In the genomic region with DNA sequence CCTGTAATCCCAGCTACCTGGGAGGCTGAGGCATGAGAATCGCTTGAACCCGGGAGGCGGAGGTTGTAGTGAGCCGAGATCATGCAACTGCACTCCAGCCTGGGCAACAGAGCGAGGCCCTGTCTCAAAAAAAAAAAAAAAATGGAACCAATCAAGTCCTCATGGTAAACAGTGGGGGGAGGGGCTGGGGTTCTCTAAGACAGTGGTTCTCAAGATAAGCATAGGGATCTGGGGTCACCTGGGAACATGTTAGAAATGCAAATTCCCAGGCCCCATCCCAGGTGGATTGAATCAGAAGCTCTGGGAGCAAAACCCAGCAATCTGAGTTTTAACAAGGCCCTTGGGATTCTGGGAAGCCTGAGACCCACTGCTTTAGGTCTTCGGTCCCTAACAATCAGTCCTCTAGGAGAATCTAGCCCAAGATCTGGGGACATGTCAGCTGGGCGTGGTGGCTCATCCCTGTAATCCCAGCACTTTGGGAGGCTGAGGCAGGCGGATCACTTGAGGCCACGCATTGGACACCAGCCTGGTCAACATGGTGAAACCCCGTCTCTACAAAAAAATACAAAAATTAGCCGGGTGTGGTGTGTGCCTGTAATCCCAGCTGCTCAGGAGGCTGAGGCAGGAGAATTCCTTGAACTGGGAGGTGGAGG, we compare ENCODE assay signal across 8 cellular contexts. TPM values are rescaled to one million over a fixed set of nuclear protein-coding genes. Genes with fewer than 3 reads are reported as not detected.
DNase-seq lines count a peak whose midpoint lies in the region; ATAC-seq and TF ChIP-seq lines count a peak whose summit lies in the region.
"Not testable (repeated sequence)": the region's sequence is repeated elsewhere in the genome, so short reads cannot be mapped to it uniquely, and the experiment has no call there.

No MANE protein-coding gene starts in this region.

- peak in 2 of 10 donors; percentile 8 to 22 for DNase-seq in dorsolateral prefrontal cortex
- DNase-seq in right cardiac atrium; prostate gland (ENCODE audit: low spot score); suprapubic skin (ENCODE audit: low spot score in 2 of 2): not testable (repeated sequence)

- ATAC-seq in right cardiac atrium, result not testable (repeated sequence)

- H3K4me1 ChIP-seq in right cardiac atrium (ENCODE audit: control insufficient read depth, insufficient read depth, low read length) (peaks cover 30% of the 10 kb centered on the region), mucosa of stomach (ENCODE audit: control insufficient read depth, insufficient read depth, low read length) (peaks cover 95% of the 10 kb centered on the region), prostate gland (replicated peaks) (peaks cover 36% of the 10 kb centered on the region), suprapubic skin (peaks cover 100% of the 10 kb centered on the region)

- H3K27me3 Mint-ChIP-seq in IgD-negative memory B cell; activated naive CD4-positive, alpha-beta T cell treated with anti-CD3 and anti-CD28 coated beads, Interleukin-2, amount 50 U/mL, for 24 hours: not testable (repeated sequence)

- intact Hi-C loops in dorsolateral prefrontal cortex (cut with DNase I), result loop anchor here in 1 of 2 donors (1.0 kb wide), 1 partner anchor 9 kb away; the partner anchor contains the start of gene NR1D1
- intact Hi-C loops in right cardiac atrium (cut with DNase I), result loop anchor here in 1 of 4 donors (1.0 kb wide), 1 partner anchor 10 kb away; no protein-coding TSS in a partner anchor
- intact Hi-C loops in prostate gland (cut with DNase I), result not testable (repeated sequence)

- not testable (repeated sequence) for TF ChIP-seq CTCF in 22Rv1 (IDR thresholded peaks at IDR 0.05); dorsolateral prefrontal cortex (IDR thresholded peaks at IDR 0.05 in 54 of 56, conservative IDR thresholded peaks at IDR 0.05 in 2 of 56; ENCODE audit: low read depth in 1 of 56, partially characterized antibody in 56 of 56); prostate gland (IDR thresholded peaks at IDR 0.05); suprapubic skin (IDR thresholded peaks at IDR 0.05)

- TF ChIP-seq EP300 in suprapubic skin (IDR thresholded peaks at IDR 0.05), result not testable (repeated sequence)

- not testable (repeated sequence) for H3K4me3 Mint-ChIP-seq in IgD-negative memory B cell; activated naive CD4-positive, alpha-beta T cell treated with anti-CD3 and anti-CD28 coated beads, Interleukin-2, amount 50 U/mL, for 24 hours

- H3K36me3 ChIP-seq in mucosa of stomach (ENCODE audit: control insufficient read depth, insufficient read depth, low read length); prostate gland; suprapubic skin: not testable (repeated sequence)

- not testable (repeated sequence) for H3K36me3 Mint-ChIP-seq in IgD-negative memory B cell; activated naive CD4-positive, alpha-beta T cell treated with anti-CD3 and anti-CD28 coated beads, Interleukin-2, amount 50 U/mL, for 24 hours

- not testable (repeated sequence) for H3K9me3 ChIP-seq in right cardiac atrium (ENCODE audit: control insufficient read depth, low read length); mucosa of stomach (ENCODE audit: control insufficient read depth, low read length); prostate gland; suprapubic skin

- H3K4me3 ChIP-seq in dorsolateral prefrontal cortex, result peak overlapping the region in 29 of 59 donors; percentile 1 to 53 (median 35)
- not testable (repeated sequence) for H3K4me3 ChIP-seq in right cardiac atrium (ENCODE audit: low read length); mucosa of stomach (ENCODE audit: low read length); prostate gland; suprapubic skin

- not testable (repeated sequence) for H3K9me3 Mint-ChIP-seq in IgD-negative memory B cell; activated naive CD4-positive, alpha-beta T cell treated with anti-CD3 and anti-CD28 coated beads, Interleukin-2, amount 50 U/mL, for 24 hours

- H3K27ac Mint-ChIP-seq in IgD-negative memory B cell, result peak overlapping the region; percentile 82 to 94 (median 89)
- peak overlapping the region; percentile 94 for H3K27ac Mint-ChIP-seq in activated naive CD4-positive, alpha-beta T cell treated with anti-CD3 and anti-CD28 coated beads, Interleukin-2, amount 50 U/mL, for 24 hours

- peak overlapping the region; percentile 56 for H3K9ac ChIP-seq in mucosa of stomach (ENCODE audit: low read length)

- not testable (repeated sequence) for H3K27me3 ChIP-seq in dorsolateral prefrontal cortex; right cardiac atrium (ENCODE audit: control insufficient read depth, insufficient read depth); mucosa of stomach (ENCODE audit: control insufficient read depth, insufficient read depth, low read length); prostate gland (replicated peaks; ENCODE audit: insufficient read depth); suprapubic skin

- 82% methylated on average over 11 of the region's 11 CpGs for WGBS in right cardiac atrium
- WGBS in prostate gland, result 83% methylated on average over 11 of the region's 11 CpGs
- WGBS in suprapubic skin, result 77% methylated on average over 10 of the region's 11 CpGs

- 0 out of 2 replicates have a peak overlapping the region, but pooled peaks have one; percentile 1 for H3K27ac ChIP-seq in 22Rv1
- peak overlapping the region; percentile 93 to 100 (median 99) for H3K27ac ChIP-seq in dorsolateral prefrontal cortex
- H3K27ac ChIP-seq in right cardiac atrium (ENCODE audit: low read length), result peak overlapping the region; percentile 87
- peak overlapping the region; percentile 88 to 97 for H3K27ac ChIP-seq in prostate gland
- H3K27ac ChIP-seq in suprapubic skin, result peak overlapping the region; percentile 94

- TF ChIP-seq POLR2A in prostate gland (IDR thresholded peaks at IDR 0.05); suprapubic skin (IDR thresholded peaks at IDR 0.05): not testable (repeated sequence)

- peaks cover 42 to 65% (median 46%) of the 10 kb centered on the region in 3 donors for H3K4me1 Mint-ChIP-seq in IgD-negative memory B cell
- peaks cover 97% of the 10 kb centered on the region for H3K4me1 Mint-ChIP-seq in activated naive CD4-positive, alpha-beta T cell treated with anti-CD3 and anti-CD28 coated beads, Interleukin-2, amount 50 U/mL, for 24 hours

RNA-seq across cellular contexts. Expression of gene NR1D1, which starts 8.6 kb away (rescaled TPM):
- 3.6 TPM for polyA plus RNA-seq in IgD-negative memory B cell
- 10 to 100 TPM; 26.9 to 97.0 (median 62.1) TPM for total RNA-seq in dorsolateral prefrontal cortex
- total RNA-seq in right cardiac atrium, result 10 to 100 TPM; 10.2 to 25.1 (median 18.8) TPM
- polyA plus RNA-seq in right cardiac atrium, result 12.3 TPM
- total RNA-seq in prostate gland, result 10 to 100 TPM; 10.7 to 35.2 TPM
- 100 to 1,000 TPM in 2 of 4 donors, 10 to 100 TPM in 2; 62.1 to 184 (median 96.0) TPM for total RNA-seq in suprapubic skin

RNA-seq across cellular contexts. Expression of gene MSL1, which starts 12.8 kb away (rescaled TPM):
- polyA plus RNA-seq in IgD-negative memory B cell (10.1 TPM), right cardiac atrium (44.8 TPM)
- total RNA-seq in dorsolateral prefrontal cortex (100 to 1,000 TPM in 116 of 120 experiments, 10 to 100 TPM in 4; 87.8 to 143 (median 120) TPM), right cardiac atrium (10 to 100 TPM; 53.6 to 57.3 (median 55.2) TPM), prostate gland (100 to 1,000 TPM in 1 of 2 donors, 10 to 100 TPM in 1; 77.0 to 112 TPM), suprapubic skin (100 to 1,000 TPM in 1 of 4 donors, 10 to 100 TPM in 3; 69.3 to 166 (median 86.9) TPM)

RNA-seq across cellular contexts. Expression of gene CASC3, which starts 31.4 kb away (rescaled TPM):
- polyA plus RNA-seq in IgD-negative memory B cell (49.9 TPM), right cardiac atrium (23.4 TPM)
- total RNA-seq in dorsolateral prefrontal cortex (100 to 1,000 TPM in 119 of 120 experiments, 10 to 100 TPM in 1; 95.0 to 216 (median 136) TPM), right cardiac atrium (10 to 100 TPM; 50.2 to 56.7 (median 50.7) TPM), prostate gland (10 to 100 TPM; 59.8 to 94.3 TPM), suprapubic skin (10 to 100 TPM; 42.9 to 92.5 (median 61.2) TPM)

RNA-seq across cellular contexts. Expression of gene THRA, which starts 46.2 kb away (rescaled TPM):
- polyA plus RNA-seq in IgD-negative memory B cell (4.6 TPM), right cardiac atrium (73.3 TPM)
- total RNA-seq in dorsolateral prefrontal cortex (100 to 1,000 TPM; 178 to 301 (median 231) TPM), right cardiac atrium (10 to 100 TPM; 80.6 to 99.5 (median 95.9) TPM), prostate gland (10 to 100 TPM; 35.2 to 79.8 TPM), suprapubic skin (10 to 100 TPM; 32.6 to 69.9 (median 48.9) TPM)

RNA-seq across cellular contexts. Expression of gene MED24, which starts 54.7 kb away (rescaled TPM):
- polyA plus RNA-seq in IgD-negative memory B cell, result 51.9 TPM
- 100 to 1,000 TPM in 59 of 120 experiments, 10 to 100 TPM in 61; 59.5 to 156 (median 99.1) TPM for total RNA-seq in dorsolateral prefrontal cortex
- 10 to 100 TPM; 54.3 to 60.5 (median 54.7) TPM for total RNA-seq in right cardiac atrium
- polyA plus RNA-seq in right cardiac atrium, result 45.1 TPM
- 100 to 1,000 TPM in 1 of 2 donors, 10 to 100 TPM in 1; 55.2 to 167 TPM for total RNA-seq in prostate gland
- total RNA-seq in suprapubic skin, result 100 to 1,000 TPM in 1 of 4 donors, 10 to 100 TPM in 3; 67.4 to 198 (median 80.3) TPM

Comparison
In these comparisons a context has a peak if more than half of its experiments do, and no peak if none do; other contexts are left out.
1. H3K27ac ChIP-seq: peak in every context shown above with its lines; median percentile 99 in dorsolateral prefrontal cortex; 94 in suprapubic skin; 92 in prostate gland; 87 in right cardiac atrium; 1 in 22Rv1.